Comparison of ENCODE assay signal across 20 cellular contexts in genomic region chr20:57008217-57008616, GRCh38.
DNase-seq lines count a peak whose midpoint lies in the region; ATAC-seq, FAIRE-seq and TF ChIP-seq lines count a peak whose summit lies in the region.
"Had no signal": no experiment of that assay in that cellular context is flagged by ENCODE, and none has a peak within 500 bp of the region (broad histone marks: within the 10 kb centered on the region; RNA-seq: fewer than 3 reads in every experiment).

No MANE protein-coding gene starts in this region.

- H3K4me1 ChIP-seq in GM23248 (ENCODE audit: insufficient read depth) (peaks cover 10% of the 10 kb centered on the region), RWPE2 (ENCODE audit: insufficient read depth, poor library complexity, severe bottlenecking) (peaks cover 18% of the 10 kb centered on the region), keratinocyte (ENCODE audit: control insufficient read depth, extremely low read depth, insufficient read depth, low read length) (peaks cover 25% of the 10 kb centered on the region), H9 (ENCODE audit: insufficient read depth, low read length) (no peaks in the 10 kb centered on the region; the same call in 1 of the 2 replicates)
- H3K4me1 ChIP-seq: testis had no signal

- DNase-seq in GM23248 = peak; percentile 45
- no peak for DNase-seq in RWPE2 (ENCODE audit: low spot score)
- DNase-seq in keratinocyte (ENCODE audit: low read depth, low spot score) = no peak
- DNase-seq in urothelium cell line (ENCODE audit: low spot score) = peak; percentile 60
- no peak for DNase-seq in NCI-H1105 treated with DMSO at 0.1 percent for 48 hours (lab: John Stamatoyannopoulos, UW)
- DNase-seq in NCI-H510A (lab: John Stamatoyannopoulos, UW) = no peak
- DNase-seq in H9 = no peak
- DNase-seq: activated naive CD4-positive, alpha-beta T cell; anterior cingulate cortex; left colon; midbrain; NCI-H1417 treated with DMSO at 0.1 percent for 48 hours; NCI-H2171 treated with DMSO at 0.1 percent for 48 hours; NCI-H82; RPMI8226; T-cell; testis had no signal

- no peak overlapping the region for H3K56ac ChIP-seq in H9 (ENCODE audit: insufficient read length, low read depth, low read length)

- H4K8ac ChIP-seq in H9 (replicated peaks; ENCODE audit: insufficient read length, low read depth, low read length) = no peak overlapping the region

- no peak overlapping the region for H3K27ac ChIP-seq in GM23248
- no peak overlapping the region for H3K27ac ChIP-seq in RWPE2 (ENCODE audit: poor library complexity, severe bottlenecking)
- peak overlapping the region; percentile 47 for H3K27ac ChIP-seq in keratinocyte (ENCODE audit: control insufficient read depth, insufficient read depth, low read length)
- no peak overlapping the region for H3K27ac ChIP-seq in H9 (ENCODE audit: insufficient read length, low read depth, low read length)
- H3K27ac ChIP-seq: testis had no signal

- H3K9me3 ChIP-seq in GM23248 (ENCODE audit: low read depth) (no peaks in the 10 kb centered on the region), RWPE2 (ENCODE audit: severe bottlenecking) (no peaks in the 10 kb centered on the region), keratinocyte (ENCODE audit: control insufficient read depth, low read depth, low read length) (no peaks in the 10 kb centered on the region), H9 (ENCODE audit: control insufficient read depth, low read depth, low read length) (no peaks in the 10 kb centered on the region)
- H3K9me3 ChIP-seq: testis had no signal

- no peak overlapping the region for H3K9ac ChIP-seq in GM23248
- H3K9ac ChIP-seq in keratinocyte (ENCODE audit: control insufficient read depth, extremely low read depth, insufficient read depth, low read length) = peak overlapping the region; percentile 34
- H3K9ac ChIP-seq in H9 (ENCODE audit: extremely low read depth, insufficient read length, low read length) = no peak overlapping the region

- H2BK15ac ChIP-seq in H9 (ENCODE audit: low read depth, low read length) = no peak overlapping the region

- H2BK12ac ChIP-seq in H9 (ENCODE audit: insufficient read length, low read depth, low read length) = no peak overlapping the region

- WGBS in GM23248 (ENCODE audit: low coverage in 1 of 2, low lambda C conversion rate in 2 of 2, missing lambda C conversion rate in 2 of 2), 2 experiments = 4 to 6% methylated on average over 3 of the region's 3 CpGs
- no CpG with 5 or more reads among the region's 3 CpGs for WGBS in H9 (ENCODE audit: extremely low coverage, insufficient read length, low lambda C conversion rate)

- ATAC-seq in RWPE2 (ENCODE audit: low read depth) (peak; percentile 73), HG03354 (IDR thresholded peaks at IDR 0.05; ENCODE audit: poor library complexity, severe bottlenecking, unreplicated experiment) (no peak)
- ATAC-seq: HCT116, left colon, T-cell had no signal

- no peak overlapping the region for H3K4me3 ChIP-seq in GM23248
- H3K4me3 ChIP-seq in RWPE2 (ENCODE audit: severe bottlenecking) = no peak overlapping the region
- no peak overlapping the region for H3K4me3 ChIP-seq in keratinocyte (ENCODE audit: control insufficient read depth in 2 of 3, extremely low read depth in 1 of 3, insufficient read depth in 2 of 3, low read depth in 1 of 3, low read length in 3 of 3)
- H3K4me3 ChIP-seq: testis had no signal

- H3K14ac ChIP-seq in H9 (ENCODE audit: insufficient read depth, low read length) = no peak overlapping the region

- no peak overlapping the region for H3T11ph ChIP-seq in H9 (ENCODE audit: low read length)

- no peaks in the 10 kb centered on the region for H3K36me3 ChIP-seq in GM23248 (ENCODE audit: low read depth)
- H3K36me3 ChIP-seq in RWPE2 (ENCODE audit: low read depth) = no peaks in the 10 kb centered on the region
- H3K36me3 ChIP-seq in keratinocyte (ENCODE audit: control insufficient read depth in 2 of 2, extremely low read depth in 1 of 2, insufficient read depth in 2 of 2, low read length in 2 of 2) = no peaks in the 10 kb centered on the region

- H4K5ac ChIP-seq in H9 (ENCODE audit: insufficient read length, low read depth, low read length) = no peak overlapping the region

- H2AFZ ChIP-seq in GM23248 = no peak overlapping the region
- H2AFZ ChIP-seq in keratinocyte (ENCODE audit: control insufficient read depth, low read length) = no peak overlapping the region
- H2AFZ ChIP-seq in H9 (ENCODE audit: low read length) = no peak overlapping the region

- TF ChIP-seq CTCF in RWPE2 (IDR thresholded peaks at IDR 0.05; ENCODE audit: poor library complexity, severe bottlenecking) (no peak), keratinocyte (optimal IDR thresholded peaks at IDR 0.05 in 1 of 3, IDR thresholded peaks at IDR 0.05 in 1 of 3, conservative IDR thresholded peaks at IDR 0.05 in 1 of 3; ENCODE audit: extremely low read depth in 1 of 3, insufficient read depth in 2 of 3, low read length in 3 of 3) (no peak), H9 (conservative IDR thresholded peaks at IDR 0.05) (no peak)

- H3K4ac ChIP-seq in H9 (ENCODE audit: low read depth, low read length) = no peak overlapping the region

- H2BK120ac ChIP-seq in H9 (ENCODE audit: low read depth, low read length, poor library complexity, severe bottlenecking) = no peak overlapping the region

- H3K79me2 ChIP-seq in GM23248 (ENCODE audit: insufficient read depth) = no peaks in the 10 kb centered on the region
- no peaks in the 10 kb centered on the region for H3K79me2 ChIP-seq in keratinocyte (ENCODE audit: control insufficient read depth, insufficient read depth, low read length)
- no peaks in the 10 kb centered on the region for H3K79me2 ChIP-seq in H9 (ENCODE audit: insufficient read depth, low read length)

- H3K18ac ChIP-seq in H9 (ENCODE audit: insufficient read length, low read depth, low read length) = no peak overlapping the region

- no peak overlapping the region for H3K27ac Mint-ChIP-seq in H9
- H3K27ac Mint-ChIP-seq: T-cell had no signal

- H3K4me2 ChIP-seq in GM23248 (ENCODE audit: unreplicated experiment) (peak overlapping the region; percentile 35), keratinocyte (ENCODE audit: control insufficient read depth, extremely low read depth, insufficient read depth, low read depth, low read length) (peak overlapping the region; percentile 35), H9 (ENCODE audit: insufficient read depth, insufficient read length, low read length) (no peak overlapping the region)

- dilution Hi-C loops in keratinocyte (cut with MboI; ENCODE audit: extremely low pct_ligation_motif_present, low sequenced_read_pairs) = no loop called here

- no peak overlapping the region for H4K91ac ChIP-seq in H9 (ENCODE audit: insufficient read length, low read depth, low read length)

- peak; percentile 77 for FAIRE-seq in keratinocyte (lab: Jason Lieb, UNC)
- FAIRE-seq in urothelium cell line (lab: Jason Lieb, UNC) = peak; percentile 23

- H2BK20ac ChIP-seq in H9 (ENCODE audit: low read depth, low read length, poor library complexity, severe bottlenecking) = no peak overlapping the region

- no peak overlapping the region for H2BK5ac ChIP-seq in H9 (ENCODE audit: insufficient read length, low read length)

- peaks cover 19% of the 10 kb centered on the region; the same call in 1 of the 2 replicates for H3F3A ChIP-seq in GM23248 (ENCODE audit: insufficient read depth)

- peaks cover 9 to 20% of the 10 kb centered on the region in 2 experiments for H3K4me1 Mint-ChIP-seq in H9
- H3K4me1 Mint-ChIP-seq: T-cell had no signal

- H4K20me1 ChIP-seq in GM23248 (ENCODE audit: insufficient read depth) = no peaks in the 10 kb centered on the region
- H4K20me1 ChIP-seq in keratinocyte (ENCODE audit: control insufficient read depth, extremely low read depth, insufficient read depth, low read length) = no peaks in the 10 kb centered on the region
- H4K20me1 ChIP-seq in H9 (ENCODE audit: control insufficient read depth, insufficient read depth, insufficient read length) = no peaks in the 10 kb centered on the region

- no peaks in the 10 kb centered on the region for H3K9me2 ChIP-seq in GM23248 (ENCODE audit: insufficient read depth)

- H3K27me3 ChIP-seq in GM23248 (replicated peaks; ENCODE audit: insufficient read depth) = peaks cover 37% of the 10 kb centered on the region
- H3K27me3 ChIP-seq in RWPE2 (ENCODE audit: insufficient read depth, poor library complexity, severe bottlenecking) = peaks cover 1% of the 10 kb centered on the region
- H3K27me3 ChIP-seq in keratinocyte (ENCODE audit: control insufficient read depth, extremely low read depth, insufficient read depth, low read length) = no peaks in the 10 kb centered on the region
- H3K27me3 ChIP-seq in H9 (ENCODE audit: insufficient read depth, low read length) = no peaks in the 10 kb centered on the region
- H3K27me3 ChIP-seq: testis had no signal

- no peaks in the 10 kb centered on the region for H3K9me3 Mint-ChIP-seq in H9
- H3K9me3 Mint-ChIP-seq: neural crest cell, T-cell had no signal

- H3K79me1 ChIP-seq in H9 (ENCODE audit: insufficient read depth, low read depth, low read length, poor library complexity, severe bottlenecking) = no peaks in the 10 kb centered on the region

- H2AK5ac ChIP-seq in H9 (ENCODE audit: insufficient read length, low read length) = no peak overlapping the region

- H3K23ac ChIP-seq in H9 (ENCODE audit: insufficient read length, low read depth, low read length) = no peak overlapping the region

- no peaks in the 10 kb centered on the region for H3K36me3 Mint-ChIP-seq in H9 (ENCODE audit: insufficient read depth in 1 of 3, low read depth in 3 of 3)
- H3K36me3 Mint-ChIP-seq: T-cell had no signal

- in situ Hi-C loops in GM23248 (cut with MboI) = no loop called here

- H3K23me2 ChIP-seq in H9 (ENCODE audit: insufficient read length, low read depth, low read length, poor library complexity, severe bottlenecking) = no peaks in the 10 kb centered on the region

- peaks cover 81% of the 10 kb centered on the region for H3K27me3 Mint-ChIP-seq in H9 (ENCODE audit: low read depth)

- no peaks in the 10 kb centered on the region for H3K9me1 ChIP-seq in keratinocyte (ENCODE audit: control insufficient read depth, extremely low read depth, insufficient read depth, low read length)

- H3K4me3 Mint-ChIP-seq in H9 = no peak overlapping the region
- H3K4me3 Mint-ChIP-seq: neural crest cell, T-cell had no signal

Comparison
In these comparisons a context has a peak if more than half of its experiments do, and no peak if none do; other contexts are left out.
1. DNase-seq: peak in GM23248 (single experiment) and urothelium cell line (single experiment); none in RWPE2 (single experiment), keratinocyte (single experiment), NCI-H1105 treated with DMSO at 0.1 percent for 48 hours (single experiment), NCI-H510A (single experiment) and H9 (single experiment).